Comparison of ENCODE assay signal across 9 cellular contexts in genomic region chr4:143377635-143378099, GRCh38. TPM values are rescaled to one million over a fixed set of nuclear protein-coding genes. Genes with fewer than 3 reads are reported as not detected.
DNase-seq lines count a peak whose midpoint lies in the region; ATAC-seq and TF ChIP-seq lines count a peak whose summit lies in the region.
"Had no signal": no experiment of that assay in that cellular context is flagged by ENCODE, and none has a peak within 500 bp of the region (broad histone marks: within the 10 kb centered on the region; RNA-seq: fewer than 3 reads in every experiment).

No MANE protein-coding gene starts in this region.

- no peaks in the 10 kb centered on the region for H3K27me3 ChIP-seq in gastrocnemius medialis

- H3K9me3 ChIP-seq in gastrocnemius medialis, result no peaks in the 10 kb centered on the region

- in situ Hi-C loops in gastrocnemius medialis (cut with MboI; ENCODE audit: low sequenced_read_pairs in 4 of 4), result loop anchor here in 1 of 4 donors (10.0 kb wide), 1 partner anchor 137 kb away; the partner anchor contains the start of gene SMARCA5

- no peak overlapping the region for H3K4me3 ChIP-seq in gastrocnemius medialis

- intact Hi-C loops in gastrocnemius medialis (cut with DNase I; ENCODE audit: low total_unique reads), result loop anchor here (2.0 kb wide), 1 partner anchor 105 kb away; no protein-coding TSS in a partner anchor

- peaks cover 93 to 94% of the 10 kb centered on the region in 2 donors for H3K4me1 ChIP-seq in gastrocnemius medialis

- ATAC-seq in GM19035 (IDR thresholded peaks at IDR 0.05; ENCODE audit: unreplicated experiment) (peak; percentile 55), HG02840 (IDR thresholded peaks at IDR 0.05; ENCODE audit: low FRiP score, unreplicated experiment) (peak; percentile 41), gastrocnemius medialis (no peak), esophagus mucosa (no peak)

- TF ChIP-seq POLR2A in gastrocnemius medialis (IDR thresholded peaks at IDR 0.05), result no peak

- no peak for TF ChIP-seq CTCF in gastrocnemius medialis (IDR thresholded peaks at IDR 0.05 in 4 of 5, conservative IDR thresholded peaks at IDR 0.05 in 1 of 5)

- H3K27ac ChIP-seq in gastrocnemius medialis, result peak overlapping the region; percentile 69 to 92 (median 86)

- DNase-seq in NOMO-1 treated with dmso at 0.1 percent for 144 hours (lab: John Stamatoyannopoulos, UW; ENCODE audit: unreplicated experiment) (peak; percentile 20), gastrocnemius medialis (no peak), activated gamma-delta T cell (lab: John Stamatoyannopoulos, UW) (no peak), T-helper 1 cell (no peak), NCI-H524 treated with DMSO at 0.1 percent for 48 hours (lab: John Stamatoyannopoulos, UW) (no peak)
- DNase-seq: activated naive CD4-positive, alpha-beta T cell treated with Interleukin-2 at 50 U/mL for 16 hours had no signal

- H3K36me3 ChIP-seq in gastrocnemius medialis, result no peaks in the 10 kb centered on the region

RNA-seq across cellular contexts. Expression of gene GAB1, which starts 41.0 kb away (rescaled TPM):
- 10 to 100 TPM; 11.4 to 27.9 (median 26.6) TPM for total RNA-seq in gastrocnemius medialis
- 30.2 TPM for total RNA-seq in esophagus mucosa

Comparison
In these comparisons a context has a peak if more than half of its experiments do, and no peak if none do; other contexts are left out.
1. ATAC-seq: peak in GM19035 (single experiment) and HG02840 (single experiment); none in gastrocnemius medialis (0 of 2) and esophagus mucosa (single experiment).